ENCODE assay signal across 1 cellular context in genomic region chr19:41971363-41971762, GRCh38.
A peak's percentile ranks its signal among the peaks of the same experiment; 100 is the strongest.
TF ChIP-seq lines count a peak whose summit lies in the region.

No MANE protein-coding gene starts in this region.

TF ChIP-seq in HEK293, 187 proteins besides CTCF, POLR2A, EP300 and RAD21 (continued from another document):
- no peak for TF ChIP-seq ZBTB48 (tag by site-specific recombination; IDR thresholded peaks at IDR 0.05)
- no peak for TF ChIP-seq ZNF514 (tag by site-specific recombination; IDR thresholded peaks at IDR 0.05)
- no peak for TF ChIP-seq SP3 (tag by site-specific recombination; IDR thresholded peaks at IDR 0.05)
- TF ChIP-seq KLF9 (tag by site-specific recombination; IDR thresholded peaks at IDR 0.05; ENCODE audit: low read depth): no peak
- peak; percentile 61; the same call in 1 of the 2 replicates for TF ChIP-seq SCRT1 (tag by site-specific recombination; IDR thresholded peaks at IDR 0.05; ENCODE audit: borderline replicate concordance)
- no peak for TF ChIP-seq ZNF645 (tag by site-specific recombination; IDR thresholded peaks at IDR 0.05)
- no peak for TF ChIP-seq REST (tag by site-specific recombination; IDR thresholded peaks at IDR 0.05)
- TF ChIP-seq ZNF677 (tag by site-specific recombination; IDR thresholded peaks at IDR 0.05): no peak
